ENCODE assay signal across 1 cellular context in genomic region chr11:36746886-36747710, GRCh38.
TF ChIP-seq lines count a peak whose summit lies in the region.

No MANE protein-coding gene starts in this region.

TF ChIP-seq in IMR-90, 13 proteins besides CTCF, POLR2A, EP300 and RAD21 (continued from another document):
- no peak for TF ChIP-seq ELK1 (IDR thresholded peaks at IDR 0.05; ENCODE audit: borderline replicate concordance, low read depth, low read length)
TF ChIP-seq in IMR-90: peak in this region for 1.
